In the genomic region with DNA sequence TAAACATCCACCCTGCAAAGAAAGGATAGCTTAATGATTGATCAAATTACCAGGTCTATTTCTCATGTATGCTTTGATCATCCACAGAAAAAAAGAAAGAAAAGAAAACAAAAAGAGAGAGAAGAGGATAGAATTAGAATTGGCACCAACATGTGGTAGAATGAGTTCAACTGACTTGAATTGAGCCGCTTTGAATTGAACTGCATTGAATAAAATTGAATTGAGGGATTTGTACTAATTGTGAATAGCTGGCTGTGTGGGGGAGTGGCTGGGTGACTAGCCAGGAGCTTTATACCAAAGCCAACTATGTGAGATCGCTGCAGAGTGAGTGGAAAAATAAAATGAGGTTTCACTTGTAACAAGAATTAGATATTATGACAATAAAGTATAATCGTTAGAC, we compare ENCODE assay signal across 26 cellular contexts.
A peak's percentile ranks its signal among the peaks of the same experiment; 100 is the strongest.
DNase-seq lines count a peak whose midpoint lies in the region; ATAC-seq, FAIRE-seq and TF ChIP-seq lines count a peak whose summit lies in the region.
"Had no signal": no experiment of that assay in that cellular context is flagged by ENCODE, and none has a peak within 500 bp of the region (broad histone marks: within the 10 kb centered on the region; RNA-seq: fewer than 3 reads in every experiment).

No MANE protein-coding gene starts in this region.

- FAIRE-seq in HepG2 (lab: Jason Lieb, UNC) (no peak), GM19239 (lab: Jason Lieb, UNC) (no peak)
- FAIRE-seq: GM12878, K562 had no signal

- H3K79me2 ChIP-seq in neural progenitor cell (ENCODE audit: low read depth) (no peaks in the 10 kb centered on the region), HepG2 (ENCODE audit: insufficient read depth, low read length) (no peaks in the 10 kb centered on the region)

- peak overlapping the region in 4 of 5 experiments; percentile 10 to 69 (median 26) for H3K4me3 Mint-ChIP-seq in brain
- no peak overlapping the region for H3K4me3 Mint-ChIP-seq in neural progenitor cell
- H3K4me3 Mint-ChIP-seq: CD14-positive monocyte; CD8-positive, alpha-beta memory T cell had no signal

- TF ChIP-seq EP300 in HepG2 (IDR thresholded peaks at IDR 0.05; ENCODE audit: low read depth in 2 of 2, low read length in 2 of 2), result no peak
- TF ChIP-seq EP300 in HepG2 (CRISPR knock-in tag; IDR thresholded peaks at IDR 0.05; ENCODE audit: borderline replicate concordance), result no peak

- TF ChIP-seq POLR2A in HepG2 (IDR thresholded peaks at IDR 0.05; ENCODE audit: insufficient read depth in 1 of 2, low read depth in 2 of 2, low read length in 2 of 2), result no peak

- peak overlapping the region; percentile 50 for H3K4me2 ChIP-seq in neural progenitor cell
- H3K4me2 ChIP-seq in HepG2 (ENCODE audit: low read depth, low read length), result no peak overlapping the region
- H3K4me2 ChIP-seq: SK-N-SH had no signal

- H3K9me3 Mint-ChIP-seq in brain (peaks cover 22 to 54% (median 36%) of the 10 kb centered on the region in 5 experiments), neural progenitor cell (peaks cover 58% of the 10 kb centered on the region)

- H3K4me3 ChIP-seq in neural progenitor cell, result no peak overlapping the region
- no peak overlapping the region for H3K4me3 ChIP-seq in HepG2 (replicated peaks in 1 of 3; ENCODE audit: insufficient read depth in 1 of 3, low read depth in 2 of 3, low read length in 3 of 3)
- H3K4me3 ChIP-seq: GM12878, K562 had no signal

- H3K36me3 Mint-ChIP-seq in brain, result peaks cover 4% of the 10 kb centered on the region
- peaks cover 9% of the 10 kb centered on the region for H3K36me3 Mint-ChIP-seq in neural progenitor cell
- H3K36me3 Mint-ChIP-seq: CD14-positive monocyte had no signal

- in situ Hi-C loops in HepG2 (cut with HindIII; ENCODE audit: extremely low pct_ligation_motif_present, low pct_unique_long_range_greater_than_20kb), result no loop called here

- ATAC-seq in HG03025 (IDR thresholded peaks at IDR 0.05; ENCODE audit: low FRiP score, unreplicated experiment), result no peak
- no peak for ATAC-seq in HepG2
- ATAC-seq in HG02885 (IDR thresholded peaks at IDR 0.05; ENCODE audit: poor library complexity, unreplicated experiment), result no peak
- ATAC-seq: GM12878, K562, PC-3 had no signal

- TF ChIP-seq CTCF in brain (conservative IDR thresholded peaks at IDR 0.05) (no peak), neural progenitor cell (IDR thresholded peaks at IDR 0.05) (no peak), HepG2 (CRISPR knock-in tag; IDR thresholded peaks at IDR 0.05) (no peak)

- no TSS peak for BruUV-seq in HepG2 (replicated peaks; lab: Mats Ljungman, UMichigan)

- POLR2A ChIA-PET in HepG2 (lab: Yijun Ruan, JAX), result no interaction called here

- H3K27me3 ChIP-seq in neural progenitor cell (no peaks in the 10 kb centered on the region), HepG2 (ENCODE audit: control insufficient read depth in 1 of 2, insufficient read depth in 2 of 2, low read length in 2 of 2) (no peaks in the 10 kb centered on the region)
- H3K27me3 ChIP-seq: BE2C had no signal

- intact Hi-C loops in HepG2 (cut with micrococcal nuclease; ENCODE audit: unreplicated experiment), result no loop called here

- no peaks in the 10 kb centered on the region for H4K20me1 ChIP-seq in neural progenitor cell (ENCODE audit: low read depth)
- no peaks in the 10 kb centered on the region for H4K20me1 ChIP-seq in HepG2 (ENCODE audit: insufficient read depth, low read length)

- peak; percentile 46 for DNase-seq in inferior parietal cortex (ENCODE audit: extremely low spot score)
- DNase-seq in neural progenitor cell (ENCODE audit: low spot score), result peak; percentile 65
- no peak for DNase-seq in HepG2 (ENCODE audit: low spot score)
- DNase-seq in GM19239 (ENCODE audit: insufficient read length, low spot score), result no peak
- DNase-seq: BE2C; CD8-positive, alpha-beta memory T cell; DMS 273 treated with DMSO at 0.1 percent for 48 hours; DMS79; EL; GDM1; Kasumi-1; MV-4-11; NCI-H1105 treated with DMSO at 0.1 percent for 48 hours; NCI-H146; NCI-H2107; NCI-H524 treated with DMSO at 0.1 percent for 48 hours; NCI-H774; NK-92 treated with Interleukin-12 subunit alpha and Interleukin-12 subunit beta, amount 100 ng/mL, for 24 hours; PC-3; SK-N-SH had no signal

- peaks cover 5% of the 10 kb centered on the region for H3K27me3 Mint-ChIP-seq in brain
- H3K27me3 Mint-ChIP-seq in neural progenitor cell (ENCODE audit: insufficient read depth, low read depth), result no peaks in the 10 kb centered on the region
- H3K27me3 Mint-ChIP-seq: CD8-positive, alpha-beta memory T cell had no signal

- H3K36me3 ChIP-seq in neural progenitor cell, result peaks cover 3% of the 10 kb centered on the region
- H3K36me3 ChIP-seq in HepG2 (replicated peaks in 1 of 2; ENCODE audit: control insufficient read depth in 1 of 2, insufficient read depth in 2 of 2, low read length in 2 of 2), result no peaks in the 10 kb centered on the region
- H3K36me3 ChIP-seq: BE2C had no signal

- CTCF ChIA-PET in HepG2 (lab: Yijun Ruan, JAX; ENCODE audit: low intra/inter-chr PET ratio, low total read pairs), result no interaction called here

- peaks cover 16% of the 10 kb centered on the region for H3K4me1 ChIP-seq in neural progenitor cell
- no peaks in the 10 kb centered on the region for H3K4me1 ChIP-seq in HepG2 (ENCODE audit: insufficient read depth, low read length)
- H3K4me1 ChIP-seq: BE2C had no signal

- TF ChIP-seq RAD21 in HepG2 (CRISPR knock-in tag; IDR thresholded peaks at IDR 0.05), result no peak

- H3K4me1 Mint-ChIP-seq in brain (peaks cover 14% of the 10 kb centered on the region), neural progenitor cell (peaks cover 10% of the 10 kb centered on the region)
- H3K4me1 Mint-ChIP-seq: CD14-positive monocyte; CD8-positive, alpha-beta memory T cell had no signal

- H3K27ac ChIP-seq in neural progenitor cell (no peak overlapping the region), HepG2 (ENCODE audit: extremely low read length, insufficient read depth, low read length) (no peak overlapping the region)

- H3K9ac ChIP-seq in neural progenitor cell (no peak overlapping the region), HepG2 (ENCODE audit: insufficient read depth, low read depth, low read length) (no peak overlapping the region)
- H3K9ac ChIP-seq: SK-N-SH had no signal

- H3F3A ChIP-seq in neural progenitor cell (ENCODE audit: low read depth), result peaks cover 5% of the 10 kb centered on the region

- WGBS in HepG2 (ENCODE audit: low lambda C conversion rate), result 5% methylated on average over 3 of the region's 3 CpGs

- peaks cover 26% of the 10 kb centered on the region for H3K9me3 ChIP-seq in neural progenitor cell (ENCODE audit: low read depth)
- H3K9me3 ChIP-seq in HepG2 (ENCODE audit: low read length), result no peaks in the 10 kb centered on the region; the same call in 1 of the 2 replicates
- H3K9me3 ChIP-seq: BE2C, SK-N-SH had no signal

- H2AFZ ChIP-seq in neural progenitor cell (replicated peaks), result no peak overlapping the region
- H2AFZ ChIP-seq in HepG2 (ENCODE audit: low read length), result no peak overlapping the region

- H3K27ac Mint-ChIP-seq in brain (peak overlapping the region in 3 of 5 experiments; percentile 35 to 70 (median 69)), neural progenitor cell (no peak overlapping the region)
- H3K27ac Mint-ChIP-seq: CD14-positive monocyte; CD8-positive, alpha-beta memory T cell had no signal

TF ChIP-seq in HepG2, 621 proteins besides CTCF, POLR2A, EP300 and RAD21 (continues in another document):
- TF ChIP-seq ZNF597 (CRISPR knock-in tag; IDR thresholded peaks at IDR 0.05) (no peak), JDP2 (CRISPR knock-in tag; IDR thresholded peaks at IDR 0.05; ENCODE audit: borderline replicate concordance) (no peak), ZBTB8A (CRISPR knock-in tag; IDR thresholded peaks at IDR 0.05; ENCODE audit: borderline replicate concordance, low read depth) (no peak), RELA (CRISPR knock-in tag; IDR thresholded peaks at IDR 0.05) (no peak), ZNF274 (CRISPR knock-in tag; IDR thresholded peaks at IDR 0.05) (no peak)
- TF ChIP-seq, protein P1, sequence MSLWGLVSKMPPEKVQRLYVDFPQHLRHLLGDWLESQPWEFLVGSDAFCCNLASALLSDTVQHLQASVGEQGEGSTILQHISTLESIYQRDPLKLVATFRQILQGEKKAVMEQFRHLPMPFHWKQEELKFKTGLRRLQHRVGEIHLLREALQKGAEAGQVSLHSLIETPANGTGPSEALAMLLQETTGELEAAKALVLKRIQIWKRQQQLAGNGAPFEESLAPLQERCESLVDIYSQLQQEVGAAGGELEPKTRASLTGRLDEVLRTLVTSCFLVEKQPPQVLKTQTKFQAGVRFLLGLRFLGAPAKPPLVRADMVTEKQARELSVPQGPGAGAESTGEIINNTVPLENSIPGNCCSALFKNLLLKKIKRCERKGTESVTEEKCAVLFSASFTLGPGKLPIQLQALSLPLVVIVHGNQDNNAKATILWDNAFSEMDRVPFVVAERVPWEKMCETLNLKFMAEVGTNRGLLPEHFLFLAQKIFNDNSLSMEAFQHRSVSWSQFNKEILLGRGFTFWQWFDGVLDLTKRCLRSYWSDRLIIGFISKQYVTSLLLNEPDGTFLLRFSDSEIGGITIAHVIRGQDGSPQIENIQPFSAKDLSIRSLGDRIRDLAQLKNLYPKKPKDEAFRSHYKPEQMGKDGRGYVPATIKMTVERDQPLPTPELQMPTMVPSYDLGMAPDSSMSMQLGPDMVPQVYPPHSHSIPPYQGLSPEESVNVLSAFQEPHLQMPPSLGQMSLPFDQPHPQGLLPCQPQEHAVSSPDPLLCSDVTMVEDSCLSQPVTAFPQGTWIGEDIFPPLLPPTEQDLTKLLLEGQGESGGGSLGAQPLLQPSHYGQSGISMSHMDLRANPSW (CRISPR knock-in tag; IDR thresholded peaks at IDR 0.05; ENCODE audit: borderline replicate concordance), result no peak

Comparison
In these comparisons a context has a peak if more than half of its experiments do, and no peak if none do; other contexts are left out.
1. DNase-seq: peak in inferior parietal cortex (single experiment) and neural progenitor cell (single experiment); none in HepG2 (single experiment) and GM19239 (single experiment).